Comparison of ENCODE assay signal across 8 cellular contexts in the genomic region with DNA sequence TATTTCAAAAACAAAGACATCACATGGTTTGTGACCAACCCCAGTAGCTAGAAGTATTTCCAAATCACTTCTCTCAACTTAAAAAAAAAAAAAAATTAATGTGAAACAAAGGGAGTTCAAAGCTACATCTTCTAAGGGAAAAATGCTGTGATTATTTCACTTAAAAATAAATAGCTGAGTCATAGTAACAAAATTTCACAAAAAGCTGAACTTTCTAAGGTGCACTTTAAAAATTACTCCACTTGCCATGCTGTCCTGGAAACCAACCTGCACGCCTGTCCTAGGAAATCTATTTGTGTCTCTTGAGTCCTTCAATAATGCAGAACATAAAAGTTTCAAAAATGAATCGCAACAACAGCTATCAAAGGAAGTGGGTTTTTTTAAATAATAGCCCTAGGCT. TPM values are rescaled to one million over a fixed set of nuclear protein-coding genes. Genes with fewer than 3 reads are reported as not detected.
DNase-seq lines count a peak whose midpoint lies in the region; ATAC-seq, FAIRE-seq and TF ChIP-seq lines count a peak whose summit lies in the region.

No MANE protein-coding gene starts in this region.

- POLR2A ChIA-PET in RWPE1 (lab: Yijun Ruan, JAX; ENCODE audit: low non-redundant PET) = no interaction called here

- peak overlapping the region; percentile 84 for H3K27ac ChIP-seq in 22Rv1
- H3K27ac ChIP-seq in muscle layer of colon (ENCODE audit: low read depth, low read length) = peak overlapping the region; percentile 94
- H3K27ac ChIP-seq in RWPE1 = no peak overlapping the region

- no peaks in the 10 kb centered on the region for H3K27me3 Mint-ChIP-seq in HFFc6 (ENCODE audit: insufficient read depth)

- in situ Hi-C loops in KBM-7 (cut with MboI; ENCODE audit: low pct_unique_long_range_greater_than_20kb, low sequenced_read_pairs) = no loop called here

- ATAC-seq in mucosa of descending colon = no peak

- peak overlapping the region; percentile 84 for H3K9ac ChIP-seq in muscle layer of colon (ENCODE audit: low read length)

- TF ChIP-seq CTCF in 22Rv1 (IDR thresholded peaks at IDR 0.05) = no peak
- TF ChIP-seq CTCF in HFFc6 (IDR thresholded peaks at IDR 0.05) = no peak
- no peak for TF ChIP-seq CTCF in bronchial epithelial cell (IDR thresholded peaks at IDR 0.05; ENCODE audit: insufficient read depth, low read length, severe bottlenecking)
- TF ChIP-seq CTCF in mucosa of descending colon (IDR thresholded peaks at IDR 0.05) = no peak
- TF ChIP-seq CTCF in RWPE1 (conservative IDR thresholded peaks at IDR 0.05; ENCODE audit: low read depth) = no peak

- H3K9me3 ChIP-seq in muscle layer of colon (ENCODE audit: low read length) = no peaks in the 10 kb centered on the region
- no peaks in the 10 kb centered on the region for H3K9me3 ChIP-seq in mucosa of descending colon

- H3K27ac Mint-ChIP-seq in HFFc6 = peak overlapping the region; percentile 91

- no peaks in the 10 kb centered on the region for H3K27me3 ChIP-seq in bronchial epithelial cell (ENCODE audit: control insufficient read depth, insufficient read depth, low read length)
- no peaks in the 10 kb centered on the region for H3K27me3 ChIP-seq in muscle layer of colon (ENCODE audit: control insufficient read depth in 1 of 2, insufficient read depth in 2 of 2, low read length in 2 of 2)

- DNase-seq in HFFc6 (no peak), bronchial epithelial cell (ENCODE audit: low read depth) (no peak), KBM-7 (no peak), mucosa of descending colon (no peak), RWPE1 (ENCODE audit: low spot score) (no peak)
- no peak for DNase-seq in activated effector memory CD4-positive, alpha-beta T cell treated with Interleukin-2 at 50 U/mL for 16 hours

- H3K4me1 Mint-ChIP-seq in HFFc6 (ENCODE audit: low read depth) = peaks cover 42% of the 10 kb centered on the region

- peak overlapping the region; percentile 93 for H3K4me3 ChIP-seq in bronchial epithelial cell (ENCODE audit: low read depth, low read length)
- peak overlapping the region in 1 of 2 donors; percentile 88 for H3K4me3 ChIP-seq in muscle layer of colon (ENCODE audit: low read depth in 1 of 2, low read length in 2 of 2)
- H3K4me3 ChIP-seq in mucosa of descending colon = no peak overlapping the region

- no peaks in the 10 kb centered on the region for H3K36me3 ChIP-seq in bronchial epithelial cell (ENCODE audit: control insufficient read depth, insufficient read depth, low read length)
- H3K36me3 ChIP-seq in muscle layer of colon (ENCODE audit: insufficient read depth, low read length) = no peaks in the 10 kb centered on the region
- no peaks in the 10 kb centered on the region for H3K36me3 ChIP-seq in mucosa of descending colon (ENCODE audit: low read depth)

- H3K36me3 Mint-ChIP-seq in HFFc6 (ENCODE audit: low read depth) = no peaks in the 10 kb centered on the region

- H3K4me1 ChIP-seq in muscle layer of colon (ENCODE audit: insufficient read depth, low read length) = peaks cover 26% of the 10 kb centered on the region
- H3K4me1 ChIP-seq in mucosa of descending colon (ENCODE audit: low read depth) = peaks cover 21% of the 10 kb centered on the region

- CTCF ChIA-PET in RWPE1 (lab: Yijun Ruan, JAX) = no interaction called here

- peak overlapping the region; percentile 97 for H3K4me3 Mint-ChIP-seq in HFFc6

- intact Hi-C loops in mucosa of descending colon (cut with DNase I, micrococcal nuclease) = no loop called here

- no peak for FAIRE-seq in bronchial epithelial cell (lab: Jason Lieb, UNC)

- H3K9me3 Mint-ChIP-seq in HFFc6 = no peaks in the 10 kb centered on the region

RNA-seq across cellular contexts. Expression of a gene that starts 1.8 kb away (rescaled TPM):
- total RNA-seq in HFFc6 (2021; fragmentation: NEBNext Ultra II Directional; extraction: Animal tissue kit (Norgen Biotek cat#: 25700)) = 10 to 100 TPM; 37.7 to 47.1 (median 45.2) TPM
- 51.9 and 98.7 TPM in 2 replicates for total RNA-seq in bronchial epithelial cell
- 10 to 100 TPM; 55.2 to 69.2 (median 69.2) TPM for total RNA-seq in mucosa of descending colon
